8 cellular contexts compared by ENCODE assay signal in the genomic region with DNA sequence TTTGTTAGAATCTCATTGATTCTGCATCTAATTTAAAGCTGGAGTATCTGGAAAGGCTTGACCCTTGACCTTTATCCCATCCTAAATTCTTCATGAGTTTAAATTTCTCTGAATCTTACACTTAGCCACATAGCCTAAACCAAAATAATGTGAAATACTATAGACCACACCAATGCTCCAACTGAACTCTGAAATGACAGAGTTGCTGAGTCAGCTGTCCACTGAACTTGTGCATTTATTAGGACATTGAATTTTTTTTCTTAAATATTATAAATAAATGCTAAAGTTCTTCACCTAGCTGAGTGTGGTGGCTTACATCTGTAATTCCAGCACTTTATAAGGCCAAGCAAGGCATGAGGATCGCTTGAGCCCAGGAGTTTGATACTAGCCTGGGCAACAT.
"Had no signal": no experiment of that assay in that cellular context is flagged by ENCODE, and none has a peak within 500 bp of the region (broad histone marks: within the 10 kb centered on the region; RNA-seq: fewer than 3 reads in every experiment).

No MANE protein-coding gene starts in this region.

- H2AFZ ChIP-seq: GM23248 had no signal

- FAIRE-seq: H54 had no signal

- DNase-seq: GM23248, GOT3, H9, HCEC 1CT, Kasumi-1, KG1 had no signal

- H3K27ac ChIP-seq: GM23248, HL-60 had no signal

- H3K9ac ChIP-seq: GM23248 had no signal

- H3K4me3 ChIP-seq: GM23248 had no signal
